In genomic region chr6:96926425-96926824, GRCh38 we compare ENCODE assay signal across 1 cellular context.
TF ChIP-seq lines count a peak whose summit lies in the region.

No MANE protein-coding gene starts in this region.

TF ChIP-seq in K562, 482 proteins besides CTCF, POLR2A, EP300 and RAD21 (continued from another document and continues in another):
- no peak for TF ChIP-seq ZNF707 (CRISPR knock-in tag; conservative IDR thresholded peaks at IDR 0.05)
- TF ChIP-seq ZNF717 (CRISPR knock-in tag; IDR thresholded peaks at IDR 0.05), result no peak
- TF ChIP-seq ZNF280B (CRISPR knock-in tag; IDR thresholded peaks at IDR 0.05), result no peak
- no peak for TF ChIP-seq ZBTB9 (CRISPR knock-in tag; IDR thresholded peaks at IDR 0.05)
- TF ChIP-seq PPARD (CRISPR knock-in tag; IDR thresholded peaks at IDR 0.05), result no peak
- no peak for TF ChIP-seq RBM25 (IDR thresholded peaks at IDR 0.05; ENCODE audit: low read depth, low read length, severe bottlenecking)
- no peak for TF ChIP-seq PCBP2 (IDR thresholded peaks at IDR 0.05; ENCODE audit: low read depth, low read length, poor library complexity, severe bottlenecking)
- no peak for TF ChIP-seq E2F3 (CRISPR knock-in tag; IDR thresholded peaks at IDR 0.05)
- TF ChIP-seq CHD4 (IDR thresholded peaks at IDR 0.05; ENCODE audit: insufficient read depth, insufficient replicate concordance, low read depth, low read length, poor library complexity, severe bottlenecking), result no peak
- TF ChIP-seq LCOR (CRISPR knock-in tag; IDR thresholded peaks at IDR 0.05), result no peak
- TF ChIP-seq JUNB (CRISPR knock-in tag; conservative IDR thresholded peaks at IDR 0.05), result no peak
- no peak for TF ChIP-seq CSDE1 (IDR thresholded peaks at IDR 0.05)
- TF ChIP-seq ZNF76 (CRISPR knock-in tag; IDR thresholded peaks at IDR 0.05; ENCODE audit: borderline replicate concordance), result no peak
- TF ChIP-seq TRIM24 (IDR thresholded peaks at IDR 0.05), result peak in 1 of 2 experiments; percentile 69; a peak in 2 of 4 replicates
- no peak for TF ChIP-seq ETV1 (tag; conservative IDR thresholded peaks at IDR 0.05; ENCODE audit: low read depth)
- no peak for TF ChIP-seq ZNF124 (CRISPR knock-in tag; IDR thresholded peaks at IDR 0.05)
- TF ChIP-seq ETS2 (tag; IDR thresholded peaks at IDR 0.05; ENCODE audit: borderline replicate concordance, poor library complexity, severe bottlenecking), result no peak
- TF ChIP-seq RFX1 (IDR thresholded peaks at IDR 0.05), result no peak
- no peak for TF ChIP-seq SIX5 (IDR thresholded peaks at IDR 0.05; ENCODE audit: borderline replicate concordance in 1 of 2, insufficient read depth in 1 of 2, low read depth in 1 of 2, low read length in 2 of 2)
- TF ChIP-seq FOXP4 (CRISPR knock-in tag; IDR thresholded peaks at IDR 0.05; ENCODE audit: borderline replicate concordance), result no peak
- TF ChIP-seq BACH1 (tag; IDR thresholded peaks at IDR 0.05), result no peak
- no peak for TF ChIP-seq ELK1 (CRISPR knock-in tag; IDR thresholded peaks at IDR 0.05)
- TF ChIP-seq MTA1 (IDR thresholded peaks at IDR 0.05; ENCODE audit: borderline replicate concordance), result peak; percentile 46; the same call in 1 of the 2 replicates
- TF ChIP-seq WHSC1 (IDR thresholded peaks at IDR 0.05; ENCODE audit: low read length), result no peak
- no peak for TF ChIP-seq MAFK (IDR thresholded peaks at IDR 0.05; ENCODE audit: low read length)
- no peak for TF ChIP-seq KLF6 (CRISPR knock-in tag; IDR thresholded peaks at IDR 0.05; ENCODE audit: borderline replicate concordance)
- no peak for TF ChIP-seq HINFP (tag; conservative IDR thresholded peaks at IDR 0.05; ENCODE audit: low read depth)
- no peak for TF ChIP-seq HMGXB4 (CRISPR knock-in tag; IDR thresholded peaks at IDR 0.05)
- no peak for TF ChIP-seq PTRF (tag; IDR thresholded peaks at IDR 0.05)
- TF ChIP-seq TSC22D4 (tag; IDR thresholded peaks at IDR 0.05), result no peak
- peak; percentile 77 for TF ChIP-seq HDAC2 (IDR thresholded peaks at IDR 0.05)
- peak; percentile 71 for TF ChIP-seq RNF2 (IDR thresholded peaks at IDR 0.05)
- no peak for TF ChIP-seq BRF1 (IDR thresholded peaks at IDR 0.05; ENCODE audit: borderline replicate concordance, extremely low read depth, insufficient read length)
- no peak for TF ChIP-seq HDAC8 (tag; IDR thresholded peaks at IDR 0.05)
- no peak for TF ChIP-seq SAP30 (IDR thresholded peaks at IDR 0.05; ENCODE audit: borderline replicate concordance, insufficient read depth, low read depth, low read length, poor library complexity, severe bottlenecking)
- no peak for TF ChIP-seq CHD1 (IDR thresholded peaks at IDR 0.05; ENCODE audit: low read length)
- TF ChIP-seq ZNF79 (CRISPR knock-in tag; IDR thresholded peaks at IDR 0.05; ENCODE audit: low read depth), result no peak
- TF ChIP-seq HMBOX1 (IDR thresholded peaks at IDR 0.05), result peak; percentile 73
- no peak for TF ChIP-seq MLLT1 (IDR thresholded peaks at IDR 0.05)
- TF ChIP-seq RB1 (IDR thresholded peaks at IDR 0.05; ENCODE audit: low read depth), result no peak
- TF ChIP-seq SUPT5H (IDR thresholded peaks at IDR 0.05), result no peak
- TF ChIP-seq USF2 (CRISPR knock-in tag; IDR thresholded peaks at IDR 0.05), result peak; percentile 49; the same call in 1 of the 2 replicates
- no peak for TF ChIP-seq HEY1 (CRISPR knock-in tag; IDR thresholded peaks at IDR 0.05; ENCODE audit: borderline replicate concordance)
- no peak for TF ChIP-seq SETDB1 (IDR thresholded peaks at IDR 0.05; ENCODE audit: low read length)
- TF ChIP-seq ZFP30 (CRISPR knock-in tag; IDR thresholded peaks at IDR 0.05; ENCODE audit: borderline replicate concordance), result no peak
- no peak for TF ChIP-seq PBX2 (CRISPR knock-in tag; IDR thresholded peaks at IDR 0.05; ENCODE audit: low read depth)
- peak; percentile 32; the same call in 1 of the 2 replicates for TF ChIP-seq PBX2 (tag; conservative IDR thresholded peaks at IDR 0.05; ENCODE audit: low read depth)
- TF ChIP-seq ZNF408 (CRISPR knock-in tag; IDR thresholded peaks at IDR 0.05; ENCODE audit: low read depth), result no peak
- TF ChIP-seq ZNF436 (CRISPR knock-in tag; IDR thresholded peaks at IDR 0.05), result no peak
- no peak for TF ChIP-seq GMEB1 (CRISPR knock-in tag; IDR thresholded peaks at IDR 0.05)
- peak; percentile 94 for TF ChIP-seq ZNF384 (IDR thresholded peaks at IDR 0.05; ENCODE audit: low read depth, low read length)
- no peak for TF ChIP-seq KAT2B (IDR thresholded peaks at IDR 0.05; ENCODE audit: low read depth, low read length)
- TF ChIP-seq ZNF146 (CRISPR knock-in tag; IDR thresholded peaks at IDR 0.05; ENCODE audit: unreplicated experiment), result no peak
- TF ChIP-seq SIN3A (IDR thresholded peaks at IDR 0.05; ENCODE audit: borderline replicate concordance in 2 of 2, control insufficient read depth in 1 of 2, low read depth in 2 of 2, low read length in 2 of 2), result no peak
- no peak for TF ChIP-seq RHOXF2B (CRISPR knock-in tag; conservative IDR thresholded peaks at IDR 0.05)
